Comparison of ENCODE assay signal across 1 cellular context in genomic region chr5:142770650-142771609, GRCh38.
TF ChIP-seq lines count a peak whose summit lies in the region.

No MANE protein-coding gene starts in this region.

TF ChIP-seq in HEK293, 187 proteins besides CTCF, POLR2A, EP300 and RAD21 (continued from another document):
- peak; percentile 51; the same call in 1 of the 2 replicates for TF ChIP-seq ZNF394 (tag by site-specific recombination; IDR thresholded peaks at IDR 0.05; ENCODE audit: borderline replicate concordance)
- TF ChIP-seq ZNF658 (tag by site-specific recombination; IDR thresholded peaks at IDR 0.05), result no peak
- TF ChIP-seq SP2 (tag by site-specific recombination; IDR thresholded peaks at IDR 0.05), result peak; percentile 86
- TF ChIP-seq ZNF350 (tag by site-specific recombination; IDR thresholded peaks at IDR 0.05), result no peak
- no peak for TF ChIP-seq ZNF621 (tag by site-specific recombination; IDR thresholded peaks at IDR 0.05)
- TF ChIP-seq ZNF2 (tag by site-specific recombination; IDR thresholded peaks at IDR 0.05), result peak; percentile 85
- peak; percentile 99 for TF ChIP-seq ZNF214 (tag by site-specific recombination; IDR thresholded peaks at IDR 0.05; ENCODE audit: borderline replicate concordance)
- no peak for TF ChIP-seq MEIS1 (CRISPR knock-in tag; IDR thresholded peaks at IDR 0.05; ENCODE audit: borderline replicate concordance)
- TF ChIP-seq, protein P1, sequence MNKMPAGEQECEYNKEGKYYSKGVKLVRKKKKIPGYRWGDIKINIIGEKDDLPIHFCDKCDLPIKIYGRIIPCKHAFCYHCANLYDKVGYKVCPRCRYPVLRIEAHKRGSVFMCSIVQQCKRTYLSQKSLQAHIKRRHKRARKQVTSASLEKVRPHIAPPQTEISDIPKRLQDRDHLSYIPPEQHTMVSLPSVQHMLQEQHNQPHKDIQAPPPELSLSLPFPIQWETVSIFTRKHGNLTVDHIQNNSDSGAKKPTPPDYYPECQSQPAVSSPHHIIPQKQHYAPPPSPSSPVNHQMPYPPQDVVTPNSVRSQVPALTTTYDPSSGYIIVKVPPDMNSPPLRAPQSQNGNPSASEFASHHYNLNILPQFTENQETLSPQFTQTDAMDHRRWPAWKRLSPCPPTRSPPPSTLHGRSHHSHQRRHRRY (tag by site-specific recombination; IDR thresholded peaks at IDR 0.05), result 0 out of 2 replicates have a peak, but pooled peaks have one; percentile 32
- no peak for TF ChIP-seq GFI1B (tag by site-specific recombination; IDR thresholded peaks at IDR 0.05)
- TF ChIP-seq, protein P2, sequence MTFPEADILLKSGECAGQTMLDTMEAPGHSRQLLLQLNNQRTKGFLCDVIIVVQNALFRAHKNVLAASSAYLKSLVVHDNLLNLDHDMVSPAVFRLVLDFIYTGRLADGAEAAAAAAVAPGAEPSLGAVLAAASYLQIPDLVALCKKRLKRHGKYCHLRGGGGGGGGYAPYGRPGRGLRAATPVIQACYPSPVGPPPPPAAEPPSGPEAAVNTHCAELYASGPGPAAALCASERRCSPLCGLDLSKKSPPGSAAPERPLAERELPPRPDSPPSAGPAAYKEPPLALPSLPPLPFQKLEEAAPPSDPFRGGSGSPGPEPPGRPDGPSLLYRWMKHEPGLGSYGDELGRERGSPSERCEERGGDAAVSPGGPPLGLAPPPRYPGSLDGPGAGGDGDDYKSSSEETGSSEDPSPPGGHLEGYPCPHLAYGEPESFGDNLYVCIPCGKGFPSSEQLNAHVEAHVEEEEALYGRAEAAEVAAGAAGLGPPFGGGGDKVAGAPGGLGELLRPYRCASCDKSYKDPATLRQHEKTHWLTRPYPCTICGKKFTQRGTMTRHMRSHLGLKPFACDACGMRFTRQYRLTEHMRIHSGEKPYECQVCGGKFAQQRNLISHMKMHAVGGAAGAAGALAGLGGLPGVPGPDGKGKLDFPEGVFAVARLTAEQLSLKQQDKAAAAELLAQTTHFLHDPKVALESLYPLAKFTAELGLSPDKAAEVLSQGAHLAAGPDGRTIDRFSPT (tag by site-specific recombination; IDR thresholded peaks at IDR 0.05), result peak; percentile 91
- no peak for TF ChIP-seq ZBTB49 (tag by site-specific recombination; IDR thresholded peaks at IDR 0.05; ENCODE audit: low read depth)
- TF ChIP-seq SETDB1 (IDR thresholded peaks at IDR 0.05; ENCODE audit: insufficient read length, low read length), result no peak
- TF ChIP-seq ZNF785 (tag by site-specific recombination; IDR thresholded peaks at IDR 0.05), result 0 out of 2 replicates have a peak, but pooled peaks have one; percentile 57
- no peak for TF ChIP-seq ZNF239 (tag by site-specific recombination; IDR thresholded peaks at IDR 0.05)
- peak; percentile 18; the same call in 1 of the 2 replicates for TF ChIP-seq ZNF341 (tag by site-specific recombination; IDR thresholded peaks at IDR 0.05; ENCODE audit: low read depth)
- peak; percentile 99 for TF ChIP-seq GLIS2 (tag by site-specific recombination; IDR thresholded peaks at IDR 0.05)
- TF ChIP-seq ZNF311 (tag by site-specific recombination; IDR thresholded peaks at IDR 0.05; ENCODE audit: borderline replicate concordance), result no peak
- TF ChIP-seq ZBTB17 (tag by site-specific recombination; IDR thresholded peaks at IDR 0.05), result peak; percentile 99
- TF ChIP-seq, protein P3, sequence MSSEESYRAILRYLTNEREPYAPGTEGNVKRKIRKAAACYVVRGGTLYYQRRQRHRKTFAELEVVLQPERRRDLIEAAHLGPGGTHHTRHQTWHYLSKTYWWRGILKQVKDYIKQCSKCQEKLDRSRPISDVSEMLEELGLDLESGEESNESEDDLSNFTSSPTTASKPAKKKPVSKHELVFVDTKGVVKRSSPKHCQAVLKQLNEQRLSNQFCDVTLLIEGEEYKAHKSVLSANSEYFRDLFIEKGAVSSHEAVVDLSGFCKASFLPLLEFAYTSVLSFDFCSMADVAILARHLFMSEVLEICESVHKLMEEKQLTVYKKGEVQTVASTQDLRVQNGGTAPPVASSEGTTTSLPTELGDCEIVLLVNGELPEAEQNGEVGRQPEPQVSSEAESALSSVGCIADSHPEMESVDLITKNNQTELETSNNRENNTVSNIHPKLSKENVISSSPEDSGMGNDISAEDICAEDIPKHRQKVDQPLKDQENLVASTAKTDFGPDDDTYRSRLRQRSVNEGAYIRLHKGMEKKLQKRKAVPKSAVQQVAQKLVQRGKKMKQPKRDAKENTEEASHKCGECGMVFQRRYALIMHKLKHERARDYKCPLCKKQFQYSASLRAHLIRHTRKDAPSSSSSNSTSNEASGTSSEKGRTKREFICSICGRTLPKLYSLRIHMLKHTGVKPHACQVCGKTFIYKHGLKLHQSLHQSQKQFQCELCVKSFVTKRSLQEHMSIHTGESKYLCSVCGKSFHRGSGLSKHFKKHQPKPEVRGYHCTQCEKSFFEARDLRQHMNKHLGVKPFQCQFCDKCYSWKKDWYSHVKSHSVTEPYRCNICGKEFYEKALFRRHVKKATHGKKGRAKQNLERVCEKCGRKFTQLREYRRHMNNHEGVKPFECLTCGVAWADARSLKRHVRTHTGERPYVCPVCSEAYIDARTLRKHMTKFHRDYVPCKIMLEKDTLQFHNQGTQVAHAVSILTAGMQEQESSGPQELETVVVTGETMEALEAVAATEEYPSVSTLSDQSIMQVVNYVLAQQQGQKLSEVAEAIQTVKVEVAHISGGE (tag by site-specific recombination; conservative IDR thresholded peaks at IDR 0.05; ENCODE audit: low read depth), result peak; percentile 51
- no peak for TF ChIP-seq ZNF488 (tag by site-specific recombination; IDR thresholded peaks at IDR 0.05)
- peak; percentile 83; the same call in 1 of the 2 replicates for TF ChIP-seq ZNF501 (tag by site-specific recombination; IDR thresholded peaks at IDR 0.05)
